In genomic region chr17:28888832-28889231, GRCh38 we compare ENCODE assay signal across 26 cellular contexts. TPM values are rescaled to one million over a fixed set of nuclear protein-coding genes. Genes with fewer than 3 reads are reported as not detected.
DNase-seq lines count a peak whose midpoint lies in the region; ATAC-seq, FAIRE-seq and TF ChIP-seq lines count a peak whose summit lies in the region.
"Had no signal": no experiment of that assay in that cellular context is flagged by ENCODE, and none has a peak within 500 bp of the region (broad histone marks: within the 10 kb centered on the region; RNA-seq: fewer than 3 reads in every experiment).

No MANE protein-coding gene starts in this region.

- in situ Hi-C loops in GM12878 (cut with MboI): loop anchor here (25.0 kb wide), 1 partner anchor 1402 kb away; no protein-coding TSS in a partner anchor
- in situ Hi-C loops in gastrocnemius medialis (cut with MboI; ENCODE audit: low sequenced_read_pairs in 4 of 4): no loop called here

- no peaks in the 10 kb centered on the region for H3K9me3 Mint-ChIP-seq in activated CD4-positive, alpha-beta T cell treated with anti-CD3 and anti-CD28 coated beads, Interleukin-2, amount 10 ng/mL, durations not matched to agents 7 days and 5 days
- no peaks in the 10 kb centered on the region for H3K9me3 Mint-ChIP-seq in activated CD4-positive, alpha-beta T cell treated with anti-CD3 and anti-CD28 coated beads for 36 hours (ENCODE audit: low read depth)
- H3K9me3 Mint-ChIP-seq in stimulated activated effector memory CD8-positive, alpha-beta T cell treated with anti-CD3 and anti-CD28 coated beads, Interleukin-12 subunit alpha, Interleukin-12 subunit beta, amount 100 ng/mL, for 72 hours: no peaks in the 10 kb centered on the region
- H3K9me3 Mint-ChIP-seq: neural crest cell, T-cell had no signal

- H3K27me3 Mint-ChIP-seq in activated CD4-positive, alpha-beta T cell treated with anti-CD3 and anti-CD28 coated beads, Interleukin-2, amount 10 ng/mL, durations not matched to agents 7 days and 5 days: no peaks in the 10 kb centered on the region
- no peaks in the 10 kb centered on the region for H3K27me3 Mint-ChIP-seq in activated CD4-positive, alpha-beta T cell treated with anti-CD3 and anti-CD28 coated beads for 36 hours
- H3K27me3 Mint-ChIP-seq: T-cell had no signal

- H3K4me1 Mint-ChIP-seq in activated CD4-positive, alpha-beta T cell treated with anti-CD3 and anti-CD28 coated beads, Interleukin-2, amount 10 ng/mL, durations not matched to agents 7 days and 5 days: peaks cover 42% of the 10 kb centered on the region
- H3K4me1 Mint-ChIP-seq in activated CD4-positive, alpha-beta T cell treated with anti-CD3 and anti-CD28 coated beads for 36 hours: peaks cover 36% of the 10 kb centered on the region
- peaks cover 35% of the 10 kb centered on the region for H3K4me1 Mint-ChIP-seq in stimulated activated effector memory CD8-positive, alpha-beta T cell treated with anti-CD3 and anti-CD28 coated beads, Interleukin-12 subunit alpha, Interleukin-12 subunit beta, amount 100 ng/mL, for 72 hours

- 92% methylated on average over 7 of the region's 7 CpGs for WGBS in GM12878 (ENCODE audit: insufficient coverage, insufficient replicate concordance, low lambda C conversion rate, missing lambda C conversion rate)

- H3K27me3 ChIP-seq in GM06990 (replicated peaks; ENCODE audit: control insufficient read depth, insufficient read depth, low read length): no peaks in the 10 kb centered on the region
- H3K27me3 ChIP-seq in GM12878 (replicated peaks in 1 of 2; ENCODE audit: control insufficient read depth in 2 of 2, insufficient read depth in 2 of 2, low read length in 1 of 2): no peaks in the 10 kb centered on the region
- no peaks in the 10 kb centered on the region for H3K27me3 ChIP-seq in gastrocnemius medialis
- H3K27me3 ChIP-seq: heart right ventricle, Peyer's patch, right atrium auricular region, SJSA1 had no signal

- no peak for ATAC-seq in activated CD4-positive, alpha-beta T cell treated with anti-CD3 and anti-CD28 coated beads for 36 hours
- peak; percentile 3; the same call in 2 of the 3 replicates for ATAC-seq in GM12878
- no peak for ATAC-seq in stimulated activated effector memory CD8-positive, alpha-beta T cell treated with anti-CD3 and anti-CD28 coated beads, Interleukin-12 subunit alpha, Interleukin-12 subunit beta, amount 100 ng/mL, for 72 hours
- ATAC-seq in gastrocnemius medialis: no peak
- ATAC-seq in HG03460 (IDR thresholded peaks at IDR 0.05; ENCODE audit: unreplicated experiment): no peak
- ATAC-seq: activated CD4-positive, CD25-positive, alpha-beta regulatory T cell treated with anti-CD3 and anti-CD28 coated beads, Interleukin-2, amount 50 U/mL, for 24 hours; activated CD8-positive, alpha-beta T cell treated with anti-CD3 and anti-CD28 coated beads, Interleukin-2, amount 10 ng/mL, durations not matched to agents 7 days and 5 days; heart right ventricle; K562; T-cell had no signal

- no peak for TF ChIP-seq POLR2A in GM12878 (IDR thresholded peaks at IDR 0.05; ENCODE audit: low read depth, low read length)
- no peak for TF ChIP-seq POLR2A in gastrocnemius medialis (IDR thresholded peaks at IDR 0.05)

- peaks cover 3% of the 10 kb centered on the region; the same call in 1 of the 2 replicates for H3K79me2 ChIP-seq in GM12878 (ENCODE audit: control insufficient read depth, insufficient read depth, low read length)

- intact Hi-C loops in activated CD4-positive, alpha-beta T cell treated with anti-CD3 and anti-CD28 coated beads for 36 hours (cut with DNase I, micrococcal nuclease): no loop called here
- intact Hi-C loops in GM12878 (cut with micrococcal nuclease; ENCODE audit: unreplicated experiment) (no loop called here), gastrocnemius medialis (cut with DNase I; ENCODE audit: low total_unique reads) (no loop called here)

- FAIRE-seq in GM12878 (lab: Jason Lieb, UNC): no peak
- FAIRE-seq: colon, TTC549 had no signal

- H3K4me1 ChIP-seq in GM12878 (ENCODE audit: control insufficient read depth, insufficient read depth, low read length): peaks cover 49% of the 10 kb centered on the region
- H3K4me1 ChIP-seq in gastrocnemius medialis: peaks cover 19% of the 10 kb centered on the region in 2 donors
- H3K4me1 ChIP-seq: SJSA1 had no signal

- peaks cover 52% of the 10 kb centered on the region for H3K36me3 Mint-ChIP-seq in activated CD4-positive, alpha-beta T cell treated with anti-CD3 and anti-CD28 coated beads, Interleukin-2, amount 10 ng/mL, durations not matched to agents 7 days and 5 days (ENCODE audit: low read depth)
- peaks cover 19% of the 10 kb centered on the region for H3K36me3 Mint-ChIP-seq in activated CD4-positive, alpha-beta T cell treated with anti-CD3 and anti-CD28 coated beads for 36 hours (ENCODE audit: low read depth)
- H3K36me3 Mint-ChIP-seq in stimulated activated effector memory CD8-positive, alpha-beta T cell treated with anti-CD3 and anti-CD28 coated beads, Interleukin-12 subunit alpha, Interleukin-12 subunit beta, amount 100 ng/mL, for 72 hours: peaks cover 56% of the 10 kb centered on the region

- no peak overlapping the region for H3K4me3 Mint-ChIP-seq in activated CD4-positive, alpha-beta T cell treated with anti-CD3 and anti-CD28 coated beads, Interleukin-2, amount 10 ng/mL, durations not matched to agents 7 days and 5 days
- H3K4me3 Mint-ChIP-seq in activated CD4-positive, alpha-beta T cell treated with anti-CD3 and anti-CD28 coated beads for 36 hours: no peak overlapping the region
- H3K4me3 Mint-ChIP-seq in stimulated activated effector memory CD8-positive, alpha-beta T cell treated with anti-CD3 and anti-CD28 coated beads, Interleukin-12 subunit alpha, Interleukin-12 subunit beta, amount 100 ng/mL, for 72 hours: no peak overlapping the region
- H3K4me3 Mint-ChIP-seq: activated CD8-positive, alpha-beta T cell treated with anti-CD3 and anti-CD28 coated beads, Interleukin-2, amount 10 ng/mL, durations not matched to agents 7 days and 5 days; neural crest cell; T-cell had no signal

- no peak for TF ChIP-seq CTCF in GM06990 (IDR thresholded peaks at IDR 0.05; ENCODE audit: insufficient read depth, low read length, poor library complexity, severe bottlenecking)
- TF ChIP-seq CTCF in GM12878 (IDR thresholded peaks at IDR 0.05 in 2 of 3, conservative IDR thresholded peaks at IDR 0.05 in 1 of 3; ENCODE audit: control insufficient read depth in 2 of 3, extremely low read depth in 1 of 3, insufficient read depth in 1 of 3, low read depth in 3 of 3, low read length in 3 of 3): no peak
- TF ChIP-seq CTCF in gastrocnemius medialis (IDR thresholded peaks at IDR 0.05 in 4 of 5, conservative IDR thresholded peaks at IDR 0.05 in 1 of 5): no peak

- H3K27ac ChIP-seq in GM12878 (ENCODE audit: control insufficient read depth, insufficient read depth) (no peak overlapping the region), gastrocnemius medialis (no peak overlapping the region)
- H3K27ac ChIP-seq: heart right ventricle, right atrium auricular region, SJSA1 had no signal

- H3K27ac Mint-ChIP-seq in activated CD4-positive, alpha-beta T cell treated with anti-CD3 and anti-CD28 coated beads, Interleukin-2, amount 10 ng/mL, durations not matched to agents 7 days and 5 days: peak overlapping the region; percentile 57
- H3K27ac Mint-ChIP-seq in activated CD4-positive, alpha-beta T cell treated with anti-CD3 and anti-CD28 coated beads for 36 hours: no peak overlapping the region
- peak overlapping the region; percentile 61 for H3K27ac Mint-ChIP-seq in stimulated activated effector memory CD8-positive, alpha-beta T cell treated with anti-CD3 and anti-CD28 coated beads, Interleukin-12 subunit alpha, Interleukin-12 subunit beta, amount 100 ng/mL, for 72 hours
- H3K27ac Mint-ChIP-seq: activated CD8-positive, alpha-beta T cell treated with anti-CD3 and anti-CD28 coated beads, Interleukin-2, amount 10 ng/mL, durations not matched to agents 7 days and 5 days; T-cell had no signal

- POLR2A ChIA-PET in activated CD4-positive, alpha-beta T cell treated with anti-CD3 and anti-CD28 coated beads, Interleukin-2, amount 10 ng/mL, durations not matched to agents 7 days and 5 days (lab: Charles Lee): no interaction called here
- POLR2A ChIA-PET in activated CD4-positive, alpha-beta T cell treated with anti-CD3 and anti-CD28 coated beads for 36 hours (lab: Charles Lee): interaction anchor here (0.6 kb wide), 1 partner anchor 10 kb away, joined by 4 read pairs; no protein-coding TSS in a partner anchor
- POLR2A ChIA-PET in GM12878 (lab: Charles Lee): interaction anchor here (0.9 to 2.7 kb wide), 3 partner anchors 9 to 17 kb away, joined by 5 to 8 read pairs (median 7); partner anchors contain the start of gene FLOT2

- no peaks in the 10 kb centered on the region; the same call in 1 of the 2 replicates for H4K20me1 ChIP-seq in GM12878 (ENCODE audit: control insufficient read depth, insufficient read depth)

- H3K9me3 ChIP-seq in GM12878 (replicated peaks; ENCODE audit: control insufficient read depth, insufficient read depth, low read length) (no peaks in the 10 kb centered on the region), gastrocnemius medialis (no peaks in the 10 kb centered on the region)
- H3K9me3 ChIP-seq: heart right ventricle, Peyer's patch, right atrium auricular region, SJSA1 had no signal

- no peak for DNase-seq in activated CD4-positive, alpha-beta T cell treated with anti-CD3 and anti-CD28 coated beads, Interleukin-2, amount 10 ng/mL, durations not matched to agents 7 days and 5 days
- DNase-seq in activated CD4-positive, alpha-beta T cell treated with anti-CD3 and anti-CD28 coated beads for 36 hours: no peak
- DNase-seq in GM06990 (ENCODE audit: extremely low read depth, insufficient read length) (no peak), GM12878 (ENCODE audit: low read depth, low spot score) (no peak), gastrocnemius medialis (no peak), NCI-H187 treated with DMSO at 0.1 percent for 48 hours (lab: John Stamatoyannopoulos, UW) (no peak)
- DNase-seq in stimulated activated effector memory CD8-positive, alpha-beta T cell treated with anti-CD3 and anti-CD28 coated beads, Interleukin-12 subunit alpha, Interleukin-12 subunit beta, amount 100 ng/mL, for 72 hours (ENCODE audit: low spot score in 2 of 2): no peak
- DNase-seq: activated CD8-positive, alpha-beta T cell treated with anti-CD3 and anti-CD28 coated beads, Interleukin-2, amount 10 ng/mL, durations not matched to agents 7 days and 5 days; activated gamma-delta T cell; COR-L47; GDM1; HCEC 1CT; heart right ventricle; NCI-H1105; NCI-H2029 treated with DMSO at 0.1 percent for 48 hours; NK-92 treated with Interleukin-12 subunit alpha and Interleukin-12 subunit beta, amount 100 ng/mL, for 24 hours; T-cell had no signal

- CTCF ChIA-PET in activated CD4-positive, alpha-beta T cell treated with anti-CD3 and anti-CD28 coated beads, Interleukin-2, amount 10 ng/mL, durations not matched to agents 7 days and 5 days (lab: Charles Lee): no interaction called here
- CTCF ChIA-PET in activated CD4-positive, alpha-beta T cell treated with anti-CD3 and anti-CD28 coated beads for 36 hours (lab: Charles Lee): no interaction called here
- CTCF ChIA-PET in GM12878 (lab: Yijun Ruan, JAX): interaction anchor here (1.3 to 1.4 kb wide), 3 partner anchors 40 to 162 kb away, joined by 3 to 7 read pairs (median 3); no protein-coding TSS in a partner anchor

- H3K9ac ChIP-seq in GM12878 (ENCODE audit: control insufficient read depth, insufficient read depth, low read length): no peak overlapping the region

- no peak overlapping the region for H3K4me2 ChIP-seq in GM12878 (ENCODE audit: control insufficient read depth, insufficient read depth)

- RAD21 ChIA-PET in GM12878 (lab: Charles Lee; ENCODE audit: unreplicated experiment): interaction anchor here (1.5 to 3.4 kb wide), 3 partner anchors 13 to 162 kb away, joined by 4 to 9 read pairs (median 8); no protein-coding TSS in a partner anchor

- peaks cover 3% of the 10 kb centered on the region for H3K36me3 ChIP-seq in GM06990 (ENCODE audit: control insufficient read depth, insufficient read depth, low read length)
- H3K36me3 ChIP-seq in GM12878 (ENCODE audit: control insufficient read depth in 2 of 2, insufficient read depth in 2 of 2, low read length in 1 of 2): peaks cover 0 to 6% of the 10 kb centered on the region in 2 experiments; a peak in 3 of 4 replicates
- H3K36me3 ChIP-seq in gastrocnemius medialis: peaks cover 0 to 23% of the 10 kb centered on the region in 2 donors
- H3K36me3 ChIP-seq: SJSA1 had no signal

- BruUV-seq in GM12878 (replicated peaks; lab: Mats Ljungman, UMichigan): no TSS peak

- 0 out of 2 replicates have a peak overlapping the region, but pooled peaks have one; percentile 7 for H3K4me3 ChIP-seq in GM06990 (replicated peaks; ENCODE audit: low read depth, low read length)
- H3K4me3 ChIP-seq in GM12878: no peak overlapping the region
- no peak overlapping the region for H3K4me3 ChIP-seq in gastrocnemius medialis
- H3K4me3 ChIP-seq: heart right ventricle, K562, Peyer's patch, right atrium auricular region, SJSA1 had no signal

- no peak for TF ChIP-seq EP300 in GM12878 (IDR thresholded peaks at IDR 0.05; ENCODE audit: borderline replicate concordance in 1 of 2, control insufficient read depth in 1 of 2, low read depth in 2 of 2, low read length in 2 of 2)

- SMC1A ChIA-PET in GM12878 (lab: Charles Lee; ENCODE audit: uncharacterized antibody, unreplicated experiment): interaction anchor here (1.1 kb wide), 2 partner anchors 17 to 126 kb away, joined by 3 to 4 read pairs; no protein-coding TSS in a partner anchor

- no peak overlapping the region for H2AFZ ChIP-seq in GM12878 (ENCODE audit: control insufficient read depth, low read depth, low read length)

- no peak for TF ChIP-seq RAD21 in GM12878 (IDR thresholded peaks at IDR 0.05; ENCODE audit: insufficient read depth, low read depth, low read length)

RNA-seq across cellular contexts. Expression of gene FLOT2, which starts 8.7 kb away (rescaled TPM):
- 100 to 1,000 TPM; 200 to 212 TPM for total RNA-seq in activated CD4-positive, alpha-beta T cell treated with anti-CD3 and anti-CD28 coated beads, Interleukin-2, amount 10 ng/mL, durations not matched to agents 7 days and 5 days
- 10 to 100 TPM; 81.3 to 88.4 TPM for total RNA-seq in activated CD4-positive, alpha-beta T cell treated with anti-CD3 and anti-CD28 coated beads for 36 hours
- 29.2 and 39.1 TPM in 2 replicates for total RNA-seq in GM12878 (2013; cell fraction: nucleolus; rRNA removed)
- total RNA-seq in GM12878 (2014; rRNA removed): 79.0 and 79.6 TPM in 2 replicates
- total RNA-seq in GM12878 (2014; rRNA removed; fragmentation: Illumina TruSeq; extraction: Trizol): 72.0 and 72.5 TPM in 2 replicates
- total RNA-seq in GM12878 (2021): 291 and 302 TPM in 2 replicates
- polyA plus RNA-seq in GM12878 (2011; ENCODE audit: low read depth): 30.4 TPM
- 90.1 and 150 TPM in 2 replicates for polyA plus RNA-seq in GM12878 (2011; rRNA removed)
- polyA plus RNA-seq in GM12878 (2011; cell fraction: cytosol; rRNA removed): 162 and 176 TPM in 2 replicates
- polyA plus RNA-seq in GM12878 (2011; cell fraction: nucleus; rRNA removed): 153 and 169 TPM in 2 replicates
- polyA plus RNA-seq in GM12878 (2012): 59.9 and 65.4 TPM in 2 replicates
- 75.3 and 147 TPM in 2 replicates for polyA plus RNA-seq in GM12878 (2014; fragmentation: Illumina TruSeq; extraction: Trizol)
- 100 to 1,000 TPM in 1 of 2 experiments, 10 to 100 TPM in 1; 56.8 to 121 TPM for polyA plus RNA-seq in GM12878 (2014; fragmentation: Nextera tagmentation; extraction: Ambion mirVana)
- 150 and 154 TPM in 2 replicates for polyA plus RNA-seq in GM12878 (2014; rRNA removed)
- 100 to 1,000 TPM; 237 to 251 TPM for polyA plus RNA-seq in GM12878 (2016; fragmentation: Nextera tagmentation; extraction: Ambion mirVana)
- polyA minus RNA-seq in GM12878 (2011; rRNA and poly(A)+ RNA removed): 172 and 176 TPM in 2 replicates
- polyA minus RNA-seq in GM12878 (2011; cell fraction: cytosol; rRNA and poly(A)+ RNA removed): 71.6 and 96.9 TPM in 2 replicates
- 19.0 and 28.4 TPM in 2 replicates for polyA minus RNA-seq in GM12878 (2011; cell fraction: nucleus; rRNA and poly(A)+ RNA removed)
- total RNA-seq in gastrocnemius medialis: 10 to 100 TPM; 15.3 to 37.9 (median 28.4) TPM

RNA-seq across cellular contexts. Expression of gene DHRS13, which starts 14.0 kb away (rescaled TPM):
- 10 to 100 TPM; 26.8 to 27.8 TPM for total RNA-seq in activated CD4-positive, alpha-beta T cell treated with anti-CD3 and anti-CD28 coated beads, Interleukin-2, amount 10 ng/mL, durations not matched to agents 7 days and 5 days
- total RNA-seq in activated CD4-positive, alpha-beta T cell treated with anti-CD3 and anti-CD28 coated beads for 36 hours: 10 to 100 TPM; 23.3 to 29.5 TPM
- 66.0 and 68.2 TPM in 2 replicates for total RNA-seq in GM12878 (2013; cell fraction: nucleolus; rRNA removed)
- total RNA-seq in GM12878 (2014; rRNA removed): 35.3 and 37.1 TPM in 2 replicates
- total RNA-seq in GM12878 (2014; rRNA removed; fragmentation: Illumina TruSeq; extraction: Trizol): 23.7 and 24.2 TPM in 2 replicates
- 27.6 and 31.3 TPM in 2 replicates for total RNA-seq in GM12878 (2021)
- 3.0 TPM for polyA plus RNA-seq in GM12878 (2011; ENCODE audit: low read depth)
- polyA plus RNA-seq in GM12878 (2011; rRNA removed): 50.6 and 55.2 TPM in 2 replicates
- 70.4 and 81.7 TPM in 2 replicates for polyA plus RNA-seq in GM12878 (2011; cell fraction: cytosol; rRNA removed)
- polyA plus RNA-seq in GM12878 (2011; cell fraction: nucleus; rRNA removed): 47.5 and 49.0 TPM in 2 replicates
- polyA plus RNA-seq in GM12878 (2012): 7.6 and 12.3 TPM in 2 replicates
- 17.7 and 19.6 TPM in 2 replicates for polyA plus RNA-seq in GM12878 (2014; fragmentation: Illumina TruSeq; extraction: Trizol)
- under 1 TPM in 1 of 2 experiments, not detected in 1; 0.18 TPM for polyA plus RNA-seq in GM12878 (2014; fragmentation: Nextera tagmentation; extraction: Ambion mirVana)
- 37.7 and 38.8 TPM in 2 replicates for polyA plus RNA-seq in GM12878 (2014; rRNA removed)
- polyA plus RNA-seq in GM12878 (2016; fragmentation: Nextera tagmentation; extraction: Ambion mirVana): 10 to 100 TPM; 28.7 to 35.5 TPM
- polyA minus RNA-seq in GM12878 (2011; rRNA and poly(A)+ RNA removed): 39.0 and 44.2 TPM in 2 replicates
- polyA minus RNA-seq in GM12878 (2011; cell fraction: cytosol; rRNA and poly(A)+ RNA removed): 14.3 and 16.6 TPM in 2 replicates
- 16.2 and 21.1 TPM in 2 replicates for polyA minus RNA-seq in GM12878 (2011; cell fraction: nucleus; rRNA and poly(A)+ RNA removed)
- total RNA-seq in gastrocnemius medialis: 1 to 10 TPM in 3 of 4 donors, under 1 TPM in 1; 0.25 to 3.7 (median 2.4) TPM

RNA-seq across cellular contexts. Expression of gene ERAL1, which starts 34.0 kb away (rescaled TPM):
- 10 to 100 TPM; 40.8 to 42.9 TPM for total RNA-seq in activated CD4-positive, alpha-beta T cell treated with anti-CD3 and anti-CD28 coated beads, Interleukin-2, amount 10 ng/mL, durations not matched to agents 7 days and 5 days
- 10 to 100 TPM; 51.5 to 74.8 TPM for total RNA-seq in activated CD4-positive, alpha-beta T cell treated with anti-CD3 and anti-CD28 coated beads for 36 hours
- total RNA-seq in GM12878 (2013; cell fraction: nucleolus; rRNA removed): 24.0 and 26.2 TPM in 2 replicates
- total RNA-seq in GM12878 (2014; rRNA removed): 57.1 and 61.2 TPM in 2 replicates
- 24.6 and 27.7 TPM in 2 replicates for total RNA-seq in GM12878 (2014; rRNA removed; fragmentation: Illumina TruSeq; extraction: Trizol)
- 66.7 and 67.8 TPM in 2 replicates for total RNA-seq in GM12878 (2021)
- polyA plus RNA-seq in GM12878 (2011; ENCODE audit: low read depth): 45.6 TPM
- 60.2 and 104 TPM in 2 replicates for polyA plus RNA-seq in GM12878 (2011; rRNA removed)
- 159 TPM in 2 replicates for polyA plus RNA-seq in GM12878 (2011; cell fraction: cytosol; rRNA removed)
- 102 and 131 TPM in 2 replicates for polyA plus RNA-seq in GM12878 (2011; cell fraction: nucleus; rRNA removed)
- 40.8 and 41.4 TPM in 2 replicates for polyA plus RNA-seq in GM12878 (2012)
- 96.5 and 101 TPM in 2 replicates for polyA plus RNA-seq in GM12878 (2014; fragmentation: Illumina TruSeq; extraction: Trizol)
- polyA plus RNA-seq in GM12878 (2014; fragmentation: Nextera tagmentation; extraction: Ambion mirVana): 100 to 1,000 TPM; 165 to 175 TPM
- polyA plus RNA-seq in GM12878 (2014; rRNA removed): 99.5 and 103 TPM in 2 replicates
- polyA plus RNA-seq in GM12878 (2016; fragmentation: Nextera tagmentation; extraction: Ambion mirVana): 100 to 1,000 TPM; 114 to 132 TPM
- 89.3 and 130 TPM in 2 replicates for polyA minus RNA-seq in GM12878 (2011; rRNA and poly(A)+ RNA removed)
- polyA minus RNA-seq in GM12878 (2011; cell fraction: cytosol; rRNA and poly(A)+ RNA removed): 30.7 and 43.2 TPM in 2 replicates
- polyA minus RNA-seq in GM12878 (2011; cell fraction: nucleus; rRNA and poly(A)+ RNA removed): 39.7 and 43.2 TPM in 2 replicates
- total RNA-seq in gastrocnemius medialis: 10 to 100 TPM; 35.1 to 69.2 (median 64.1) TPM

RNA-seq across cellular contexts. Expression of gene FAM222B, which starts 46.2 kb away (rescaled TPM):
- 10 to 100 TPM; 15.7 to 17.9 TPM for total RNA-seq in activated CD4-positive, alpha-beta T cell treated with anti-CD3 and anti-CD28 coated beads, Interleukin-2, amount 10 ng/mL, durations not matched to agents 7 days and 5 days
- 10 to 100 TPM; 16.8 to 20.8 TPM for total RNA-seq in activated CD4-positive, alpha-beta T cell treated with anti-CD3 and anti-CD28 coated beads for 36 hours
- 35.8 and 38.5 TPM in 2 replicates for total RNA-seq in GM12878 (2013; cell fraction: nucleolus; rRNA removed)
- total RNA-seq in GM12878 (2014; rRNA removed) (5.7 and 6.4 TPM in 2 replicates), GM12878 (2014; rRNA removed; fragmentation: Illumina TruSeq; extraction: Trizol) (3.3 and 3.6 TPM in 2 replicates), GM12878 (2021) (18.3 and 18.5 TPM in 2 replicates), gastrocnemius medialis (10 to 100 TPM; 36.2 to 82.6 (median 66.8) TPM)
- 5.8 TPM for polyA plus RNA-seq in GM12878 (2011; ENCODE audit: low read depth)
- polyA plus RNA-seq in GM12878 (2011; rRNA removed) (2.9 and 4.1 TPM in 2 replicates), GM12878 (2014; fragmentation: Illumina TruSeq; extraction: Trizol) (12.4 and 14.2 TPM in 2 replicates), GM12878 (2014; fragmentation: Nextera tagmentation; extraction: Ambion mirVana) (1 to 10 TPM; 2.8 to 2.9 TPM), GM12878 (2014; rRNA removed) (6.4 and 9.7 TPM in 2 replicates), GM12878 (2016; fragmentation: Nextera tagmentation; extraction: Ambion mirVana) (10 to 100 TPM; 14.0 to 14.7 TPM)
- 7.3 and 11.1 TPM in 2 replicates for polyA plus RNA-seq in GM12878 (2011; cell fraction: cytosol; rRNA removed)
- 9.1 and 11.8 TPM in 2 replicates for polyA plus RNA-seq in GM12878 (2011; cell fraction: nucleus; rRNA removed)
- 6.6 and 7.9 TPM in 2 replicates for polyA plus RNA-seq in GM12878 (2012)
- 15.1 and 16.6 TPM in 2 replicates for polyA minus RNA-seq in GM12878 (2011; rRNA and poly(A)+ RNA removed)
- 8.9 and 10.6 TPM in 2 replicates for polyA minus RNA-seq in GM12878 (2011; cell fraction: cytosol; rRNA and poly(A)+ RNA removed)
- polyA minus RNA-seq in GM12878 (2011; cell fraction: nucleus; rRNA and poly(A)+ RNA removed): 6.8 and 12.4 TPM in 2 replicates

Comparison
In these comparisons a context has a peak if more than half of its experiments do, and no peak if none do; other contexts are left out.
1. RNA of gene DHRS13, which starts 14.0 kb away (total RNA-seq): 23.7 to 68.2 TPM in GM12878, 23.3 to 29.5 TPM in activated CD4-positive, alpha-beta T cell treated with anti-CD3 and anti-CD28 coated beads for 36 hours and 26.8 to 27.8 TPM in activated CD4-positive, alpha-beta T cell treated with anti-CD3 and anti-CD28 coated beads, Interleukin-2, amount 10 ng/mL, durations not matched to agents 7 days and 5 days; 0.25 to 3.7 TPM in gastrocnemius medialis; every median in the first group is over 4 times any median in the second.